Comparison of ENCODE assay signal across 8 cellular contexts in the genomic region with DNA sequence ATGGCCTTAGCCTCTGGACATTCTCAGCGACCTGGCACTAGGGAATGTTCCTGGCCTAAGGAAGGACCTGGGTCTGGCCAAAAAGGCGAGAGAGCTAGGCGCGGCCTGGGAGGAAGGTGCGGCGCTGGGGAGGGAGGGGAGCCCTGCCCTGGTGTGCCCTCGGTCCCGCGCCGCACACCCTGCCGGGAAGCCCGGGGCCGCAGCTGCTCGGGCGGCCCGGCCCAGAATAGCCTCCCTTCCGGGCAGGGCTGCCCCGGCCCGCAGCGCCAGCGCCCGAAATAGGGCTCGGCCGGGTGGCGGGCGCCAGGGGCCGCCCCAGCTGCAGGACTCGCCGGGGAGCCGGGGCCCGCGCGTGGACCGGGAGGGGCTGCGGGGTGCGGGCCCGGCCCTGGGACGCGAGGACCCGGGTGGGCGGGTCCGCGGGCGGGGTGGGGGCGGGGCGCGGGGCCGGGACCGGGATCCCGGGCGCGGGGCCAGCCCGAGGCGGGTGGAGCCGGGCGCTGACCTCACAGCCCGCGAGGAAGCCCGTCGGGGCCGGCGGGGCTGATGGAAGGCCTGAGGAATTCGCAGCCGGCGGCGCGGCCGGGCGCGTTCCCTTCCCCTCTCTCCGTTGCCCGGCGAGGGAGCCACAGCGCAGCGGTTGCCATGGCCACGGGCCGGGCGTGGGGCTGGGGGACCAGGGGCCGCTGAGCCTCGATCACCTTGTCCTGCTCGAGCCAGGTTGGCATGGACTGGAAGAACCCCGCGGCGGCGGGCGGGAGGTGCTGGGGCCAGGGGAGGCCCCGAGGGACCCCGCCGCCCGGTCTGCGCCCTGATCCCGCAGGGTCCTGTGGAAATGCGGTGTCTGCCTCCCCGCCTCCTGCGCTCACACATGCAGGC. TPM values are rescaled to one million over a fixed set of nuclear protein-coding genes. Genes with fewer than 3 reads are reported as not detected.
DNase-seq lines count a peak whose midpoint lies in the region; TF ChIP-seq lines count a peak whose summit lies in the region.

No MANE protein-coding gene starts in this region.

- peak overlapping the region; percentile 47 for H3K4me3 ChIP-seq in AG10803 (ENCODE audit: low read length)

- peak overlapping the region; percentile 32 for H3K4me3 Mint-ChIP-seq in activated naive CD8-positive, alpha-beta T cell
- H3K4me3 Mint-ChIP-seq in neural crest cell = no peak overlapping the region

- H3K36me3 Mint-ChIP-seq in activated naive CD8-positive, alpha-beta T cell = no peaks in the 10 kb centered on the region
- no peaks in the 10 kb centered on the region for H3K36me3 Mint-ChIP-seq in neural crest cell (ENCODE audit: low read depth)

- DNase-seq in AG10803 (ENCODE audit: low read depth) (peak; percentile 84), HCEC 1CT (peak; percentile 77), head of caudate nucleus (peak; percentile 25 to 90 (median 78)), neural crest cell (ENCODE audit: low read depth, low spot score) (peak; percentile 44), NCI-H1436 treated with DMSO at 0.1 percent for 48 hours (lab: John Stamatoyannopoulos, UW) (no peak), NCI-H187 (lab: John Stamatoyannopoulos, UW) (no peak), NCI-H187 treated with DMSO at 0.1 percent for 48 hours (lab: John Stamatoyannopoulos, UW) (no peak)

- H3K27ac Mint-ChIP-seq in activated naive CD8-positive, alpha-beta T cell = no peak overlapping the region
- no peak overlapping the region for H3K27ac Mint-ChIP-seq in neural crest cell (ENCODE audit: unreplicated experiment)

- peaks cover 56% of the 10 kb centered on the region for H3K4me1 Mint-ChIP-seq in activated naive CD8-positive, alpha-beta T cell (ENCODE audit: low read depth)
- H3K4me1 Mint-ChIP-seq in neural crest cell = peaks cover 4% of the 10 kb centered on the region

- TF ChIP-seq CTCF in AG10803 (conservative IDR thresholded peaks at IDR 0.05; ENCODE audit: low read length) (no peak), neural crest cell (conservative IDR thresholded peaks at IDR 0.05) (no peak)

- no peaks in the 10 kb centered on the region for H3K9me3 Mint-ChIP-seq in activated naive CD8-positive, alpha-beta T cell (ENCODE audit: low read depth)
- H3K9me3 Mint-ChIP-seq in neural crest cell = no peaks in the 10 kb centered on the region

- H3K27me3 Mint-ChIP-seq in activated naive CD8-positive, alpha-beta T cell = no peaks in the 10 kb centered on the region
- H3K27me3 Mint-ChIP-seq in neural crest cell (ENCODE audit: low read depth) = peaks cover 23% of the 10 kb centered on the region

- intact Hi-C loops in head of caudate nucleus (cut with DNase I) = no loop called here

RNA-seq across cellular contexts. Expression of gene SOCS3, which starts 18.1 kb away (rescaled TPM):
- 5.4 and 6.1 TPM in 2 replicates for total RNA-seq in neural crest cell

RNA-seq across cellular contexts. Expression of gene PGS1, which starts 36.7 kb away (rescaled TPM):
- 42.7 and 52.0 TPM in 2 replicates for total RNA-seq in neural crest cell

Comparison
In these comparisons a context has a peak if more than half of its experiments do, and no peak if none do; other contexts are left out.
1. DNase-seq: peak in AG10803 (single experiment), HCEC 1CT (single experiment), head of caudate nucleus (42 of 42) and neural crest cell (single experiment); none in NCI-H1436 treated with DMSO at 0.1 percent for 48 hours (single experiment), NCI-H187 (0 of 2) and NCI-H187 treated with DMSO at 0.1 percent for 48 hours (single experiment).